ENCODE assay signal across 23 cellular contexts in genomic region chr5:83414601-83415000, GRCh38.
"Had no signal": no experiment of that assay in that cellular context is flagged by ENCODE, and none has a peak within 500 bp of the region (broad histone marks: within the 10 kb centered on the region; RNA-seq: fewer than 3 reads in every experiment).

No MANE protein-coding gene starts in this region.

- H3K36me3 ChIP-seq: ascending aorta, breast epithelium, gastroesophageal sphincter, transverse colon had no signal

- H3K4me3 Mint-ChIP-seq: activated T-helper 17 cell treated with anti-CD3 and anti-CD28 coated beads, Interleukin-2, amount 50 U/mL, for 72 hours; dendritic cell treated with granulocyte-macrophage colony-stimulating factor and Interleukin-4, amounts not matched to agents 40 ng/mL and 50 ng/mL, for 4 days; endodermal cell; naive B cell; T-cell had no signal

- H3K27me3 Mint-ChIP-seq: activated T-helper 17 cell treated with anti-CD3 and anti-CD28 coated beads, Interleukin-2, amount 50 U/mL, for 72 hours; dendritic cell treated with granulocyte-macrophage colony-stimulating factor and Interleukin-4, amounts not matched to agents 40 ng/mL and 50 ng/mL, for 4 days; naive B cell had no signal

- ATAC-seq: activated T-helper 17 cell treated with anti-CD3 and anti-CD28 coated beads, Interleukin-2, amount 50 U/mL, for 72 hours; gastroesophageal sphincter; left lobe of liver; T-cell had no signal

- DNase-seq: activated CD4-positive, alpha-beta T cell treated with anti-CD3 and anti-CD28 coated beads, Interleukin-2, amount 50 U/mL, for 4 hours; activated CD4-positive, CD25-positive, alpha-beta regulatory T cell treated with anti-CD3 and anti-CD28 coated beads, Interleukin-2, amount 50 U/mL, for 72 hours; activated naive CD4-positive, alpha-beta T cell treated with Interleukin-2 at 50 U/mL for 16 hours; cerebellar nuclear complex; endodermal cell; erythroblast; mammary epithelial cell; naive B cell; retina; stimulated activated CD4-positive, alpha-beta T cell treated with anti-CD3 and anti-CD28 coated beads, Interleukin-15, amount 100 ng/mL, for 24 hours; stimulated activated CD4-positive, alpha-beta T cell treated with anti-CD3 and anti-CD28 coated beads, Interleukin-4, amount 100 ng/mL, for 1 hour; stimulated activated naive CD4-positive, alpha-beta T cell treated with Interleukin-2 at 50 U/mL for 16 hours; substantia nigra; T-cell; T-helper 9 cell; transverse colon had no signal

- H3K4me1 Mint-ChIP-seq: activated T-helper 17 cell treated with anti-CD3 and anti-CD28 coated beads, Interleukin-2, amount 50 U/mL, for 72 hours; naive B cell; T-cell had no signal

- H3K27ac Mint-ChIP-seq: activated T-helper 17 cell treated with anti-CD3 and anti-CD28 coated beads, Interleukin-2, amount 50 U/mL, for 72 hours; dendritic cell treated with granulocyte-macrophage colony-stimulating factor and Interleukin-4, amounts not matched to agents 40 ng/mL and 50 ng/mL, for 4 days; endodermal cell; naive B cell; T-cell had no signal

- H3K27ac ChIP-seq: ascending aorta, breast epithelium, gastroesophageal sphincter, transverse colon had no signal

- FAIRE-seq: keratinocyte had no signal

- H3K27me3 ChIP-seq: ascending aorta, breast epithelium, gastroesophageal sphincter, transverse colon had no signal

- H3K36me3 Mint-ChIP-seq: naive B cell, T-cell had no signal

- H3K4me1 ChIP-seq: ascending aorta, breast epithelium, gastroesophageal sphincter, transverse colon had no signal

- H3K4me3 ChIP-seq: ascending aorta, breast epithelium, gastroesophageal sphincter, transverse colon had no signal
